In genomic region chr20:3820048-3820900, GRCh38 we compare ENCODE assay signal across 1 cellular context.
TF ChIP-seq lines count a peak whose summit lies in the region.

A gene with protein sequence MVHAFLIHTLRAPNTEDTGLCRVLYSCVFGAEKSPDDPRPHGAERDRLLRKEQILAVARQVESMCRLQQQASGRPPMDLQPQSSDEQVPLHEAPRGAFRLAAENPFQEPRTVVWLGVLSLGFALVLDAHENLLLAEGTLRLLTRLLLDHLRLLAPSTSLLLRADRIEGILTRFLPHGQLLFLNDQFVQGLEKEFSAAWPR (plus strand): TSS chr20:3820547. CDS start chr20:3822118, 1,571 bp downstream.

TF ChIP-seq in WTC11, 78 proteins besides CTCF, POLR2A, EP300 and RAD21 (continued from another document):
- TF ChIP-seq CREB1 (CRISPR knock-in tag; IDR thresholded peaks at IDR 0.05) (0 out of 2 replicates have a peak, but pooled peaks have one; percentile 8), ZNF317 (CRISPR knock-in tag; IDR thresholded peaks at IDR 0.05; ENCODE audit: borderline replicate concordance, low read depth) (0 out of 2 replicates have a peak, but pooled peaks have one; percentile 37)
- TF ChIP-seq, protein P1, sequence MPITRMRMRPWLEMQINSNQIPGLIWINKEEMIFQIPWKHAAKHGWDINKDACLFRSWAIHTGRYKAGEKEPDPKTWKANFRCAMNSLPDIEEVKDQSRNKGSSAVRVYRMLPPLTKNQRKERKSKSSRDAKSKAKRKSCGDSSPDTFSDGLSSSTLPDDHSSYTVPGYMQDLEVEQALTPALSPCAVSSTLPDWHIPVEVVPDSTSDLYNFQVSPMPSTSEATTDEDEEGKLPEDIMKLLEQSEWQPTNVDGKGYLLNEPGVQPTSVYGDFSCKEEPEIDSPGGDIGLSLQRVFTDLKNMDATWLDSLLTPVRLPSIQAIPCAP (CRISPR knock-in tag; IDR thresholded peaks at IDR 0.05), result no peak
- TF ChIP-seq, protein P2, sequence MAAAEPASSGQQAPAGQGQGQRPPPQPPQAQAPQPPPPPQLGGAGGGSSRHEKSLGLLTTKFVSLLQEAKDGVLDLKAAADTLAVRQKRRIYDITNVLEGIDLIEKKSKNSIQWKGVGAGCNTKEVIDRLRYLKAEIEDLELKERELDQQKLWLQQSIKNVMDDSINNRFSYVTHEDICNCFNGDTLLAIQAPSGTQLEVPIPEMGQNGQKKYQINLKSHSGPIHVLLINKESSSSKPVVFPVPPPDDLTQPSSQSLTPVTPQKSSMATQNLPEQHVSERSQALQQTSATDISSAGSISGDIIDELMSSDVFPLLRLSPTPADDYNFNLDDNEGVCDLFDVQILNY (CRISPR knock-in tag; IDR thresholded peaks at IDR 0.05), result peak; percentile 79; the same call in 1 of the 2 replicates
- TF ChIP-seq, protein P3, sequence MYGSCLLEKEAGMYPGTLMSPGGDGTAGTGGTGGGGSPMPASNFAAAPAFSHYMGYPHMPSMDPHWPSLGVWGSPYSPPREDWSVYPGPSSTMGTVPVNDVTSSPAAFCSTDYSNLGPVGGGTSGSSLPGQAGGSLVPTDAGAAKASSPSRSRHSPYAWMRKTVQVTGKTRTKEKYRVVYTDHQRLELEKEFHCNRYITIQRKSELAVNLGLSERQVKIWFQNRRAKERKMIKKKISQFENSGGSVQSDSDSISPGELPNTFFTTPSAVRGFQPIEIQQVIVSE (CRISPR knock-in tag; IDR thresholded peaks at IDR 0.05; ENCODE audit: borderline replicate concordance), result no peak
